In the genomic region with DNA sequence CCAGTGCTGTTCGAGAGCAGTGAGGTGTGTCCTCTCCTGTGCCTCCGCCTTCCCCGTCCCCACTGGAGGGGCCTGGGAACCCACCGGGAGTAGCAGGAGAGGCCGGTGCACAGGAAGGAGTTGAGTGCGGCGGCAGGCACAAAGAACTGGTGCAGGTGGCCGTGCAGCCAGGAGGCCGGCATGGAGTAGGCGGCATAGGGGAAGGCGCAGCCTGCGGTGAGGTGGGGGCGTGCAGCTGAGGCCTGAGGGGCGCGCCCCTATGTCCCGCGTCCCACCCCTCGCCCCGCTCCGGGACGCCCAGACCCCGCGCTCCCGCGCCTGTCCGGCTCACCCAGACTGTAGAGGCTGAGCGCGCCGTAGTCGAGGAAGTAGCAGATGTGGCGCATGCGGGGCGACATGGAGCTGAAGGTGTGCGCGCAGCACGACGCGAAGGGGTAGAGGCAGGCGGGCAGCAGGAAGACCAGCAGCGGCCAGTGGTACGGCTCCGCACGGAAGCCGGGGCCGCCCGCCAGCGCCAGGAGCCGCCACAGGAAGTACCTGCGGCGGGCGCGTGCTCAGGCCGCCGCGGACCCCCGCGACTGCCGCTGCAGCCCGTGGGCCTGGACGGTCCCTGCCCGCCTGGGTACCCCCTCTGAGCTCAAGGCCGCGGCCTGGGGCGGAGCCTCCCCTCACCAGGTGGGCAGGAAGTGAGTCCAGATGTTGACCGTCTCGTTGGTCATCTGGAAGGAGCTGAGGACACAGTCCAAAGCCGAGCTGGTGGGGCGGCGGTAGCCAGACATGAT, we compare ENCODE assay signal across 1 cellular context.
TF ChIP-seq lines count a peak whose summit lies in the region.

No MANE protein-coding gene starts in this region.

TF ChIP-seq in GM23338, 12 proteins besides CTCF, POLR2A, EP300 and RAD21 (continued from another document):
- TF ChIP-seq ZNF462 (CRISPR knock-in tag; IDR thresholded peaks at IDR 0.05), result no peak
